16 cellular contexts compared by ENCODE assay signal in the genomic region with DNA sequence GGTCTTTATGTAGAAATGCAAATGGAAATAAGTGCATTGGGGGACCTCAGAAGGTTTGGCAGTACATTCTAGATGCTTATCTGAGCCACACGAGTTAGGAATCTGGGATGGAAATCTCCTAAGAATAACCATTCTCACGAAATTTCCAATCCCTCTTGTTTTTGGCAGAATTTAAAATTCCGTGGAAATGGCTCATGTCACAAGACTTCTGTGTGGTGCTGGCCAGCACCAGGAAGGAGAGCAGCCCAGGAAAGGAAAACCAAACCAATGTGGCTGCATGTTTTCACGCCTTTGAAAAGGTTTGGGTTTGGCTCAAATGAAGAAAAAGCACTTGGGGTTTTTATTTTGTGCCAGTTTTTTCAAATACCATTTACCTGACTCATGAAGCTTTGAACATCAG.
DNase-seq lines count a peak whose midpoint lies in the region; ATAC-seq and TF ChIP-seq lines count a peak whose summit lies in the region.
"Had no signal": no experiment of that assay in that cellular context is flagged by ENCODE, and none has a peak within 500 bp of the region (broad histone marks: within the 10 kb centered on the region; RNA-seq: fewer than 3 reads in every experiment).

No MANE protein-coding gene starts in this region.

- H3K4me2 ChIP-seq in GM23248 (ENCODE audit: unreplicated experiment) = peak overlapping the region; percentile 31

- ATAC-seq in HG02870 (IDR thresholded peaks at IDR 0.05; ENCODE audit: unreplicated experiment) = no peak
- ATAC-seq: left ventricle myocardium superior; stimulated activated effector memory CD8-positive, alpha-beta T cell treated with anti-CD3 and anti-CD28 coated beads, Interleukin-12 subunit alpha, Interleukin-12 subunit beta, amount 100 ng/mL, for 72 hours; upper lobe of right lung had no signal

- peaks cover 64% of the 10 kb centered on the region for H3F3A ChIP-seq in GM23248 (ENCODE audit: insufficient read depth)

- peaks cover 42% of the 10 kb centered on the region for H3K4me1 ChIP-seq in GM23248 (ENCODE audit: insufficient read depth)
- H3K4me1 ChIP-seq in adipocyte (ENCODE audit: control insufficient read depth, insufficient read depth, low read length) = peaks cover 38% of the 10 kb centered on the region
- no peaks in the 10 kb centered on the region for H3K4me1 ChIP-seq in SJCRH30
- H3K4me1 ChIP-seq: right atrium auricular region, upper lobe of right lung had no signal

- WGBS in GM23248 (ENCODE audit: low coverage in 1 of 2, low lambda C conversion rate in 2 of 2, missing lambda C conversion rate in 2 of 2), 2 experiments = 1% methylated on average over 4 of the region's 4 CpGs

- no peaks in the 10 kb centered on the region for H3K9me3 ChIP-seq in GM23248 (ENCODE audit: low read depth)
- H3K9me3 ChIP-seq in adipocyte (ENCODE audit: control insufficient read depth, low read length) = no peaks in the 10 kb centered on the region
- H3K9me3 ChIP-seq in SJCRH30 (replicated peaks) = no peaks in the 10 kb centered on the region
- H3K9me3 ChIP-seq: right atrium auricular region, upper lobe of right lung had no signal

- no peak for TF ChIP-seq CTCF in fibroblast of pulmonary artery (IDR thresholded peaks at IDR 0.05; ENCODE audit: low read length, missing control alignments)

- H3K27ac ChIP-seq in GM23248 (peak overlapping the region; percentile 86), SJCRH30 (no peak overlapping the region)
- H3K27ac ChIP-seq: right atrium auricular region, upper lobe of right lung had no signal

- in situ Hi-C loops in GM23248 (cut with MboI) = no loop called here

- H2AFZ ChIP-seq in GM23248 = no peak overlapping the region

- peak; percentile 93 for DNase-seq in GM23248
- peak; percentile 89 for DNase-seq in adipocyte (ENCODE audit: low read depth)
- peak; percentile 69 for DNase-seq in fibroblast of pulmonary artery (ENCODE audit: low read depth)
- peak; percentile 96 for DNase-seq in stromal cell of bone marrow (ENCODE audit: low read depth)
- DNase-seq in SJCRH30 = no peak
- DNase-seq in stimulated activated CD4-positive, alpha-beta T cell treated with anti-CD3 and anti-CD28 coated beads, Interleukin-4, amount 100 ng/mL, for 1 hour = no peak
- DNase-seq: activated naive CD4-positive, alpha-beta T cell treated with anti-CD3 and anti-CD28 coated beads for 36 hours; CD8-positive, alpha-beta memory T cell; Karpas-422; left ventricle myocardium superior; NCI-H2029; stimulated activated CD4-positive, alpha-beta T cell treated with anti-CD3 and anti-CD28 coated beads, Interleukin-4, amount 100 ng/mL, for 4 hours; upper lobe of right lung had no signal

- H4K20me1 ChIP-seq in GM23248 (ENCODE audit: insufficient read depth) = no peaks in the 10 kb centered on the region

- no peak overlapping the region for H3K9ac ChIP-seq in GM23248
- peak overlapping the region; percentile 69 for H3K9ac ChIP-seq in adipocyte (ENCODE audit: low read length)

- H3K4me3 ChIP-seq in GM23248 (peak overlapping the region; percentile 9; the same call in 1 of the 2 replicates), adipocyte (ENCODE audit: low read length) (no peak overlapping the region), fibroblast of pulmonary artery (replicated peaks; ENCODE audit: low read depth, low read length) (no peak overlapping the region), SJCRH30 (no peak overlapping the region)
- H3K4me3 ChIP-seq: right atrium auricular region, upper lobe of right lung had no signal

- H3K36me3 ChIP-seq in GM23248 (ENCODE audit: low read depth) = no peaks in the 10 kb centered on the region
- H3K36me3 ChIP-seq in adipocyte (ENCODE audit: control insufficient read depth, insufficient read depth, low read length, severe bottlenecking) = no peaks in the 10 kb centered on the region
- H3K36me3 ChIP-seq in SJCRH30 = no peaks in the 10 kb centered on the region
- H3K36me3 ChIP-seq: right atrium auricular region, upper lobe of right lung had no signal

- peaks cover 28% of the 10 kb centered on the region for H3K79me2 ChIP-seq in GM23248 (ENCODE audit: insufficient read depth)

- no peaks in the 10 kb centered on the region for H3K9me2 ChIP-seq in GM23248 (ENCODE audit: insufficient read depth)

- no peaks in the 10 kb centered on the region for H3K27me3 ChIP-seq in GM23248 (replicated peaks; ENCODE audit: insufficient read depth)
- no peaks in the 10 kb centered on the region for H3K27me3 ChIP-seq in adipocyte (replicated peaks; ENCODE audit: control insufficient read depth, insufficient read depth, low read length)
- no peaks in the 10 kb centered on the region for H3K27me3 ChIP-seq in SJCRH30
- H3K27me3 ChIP-seq: right atrium auricular region, upper lobe of right lung had no signal

Comparison
In these comparisons a context has a peak if more than half of its experiments do, and no peak if none do; other contexts are left out.
1. DNase-seq: peak in GM23248 (single experiment), adipocyte (single experiment), fibroblast of pulmonary artery (single experiment) and stromal cell of bone marrow (single experiment); none in SJCRH30 (0 of 2) and stimulated activated CD4-positive, alpha-beta T cell treated with anti-CD3 and anti-CD28 coated beads, Interleukin-4, amount 100 ng/mL, for 1 hour (single experiment).